ENCODE assay signal across 1 cellular context in genomic region chr2:17070711-17071110, GRCh38.
TF ChIP-seq lines count a peak whose summit lies in the region.

No MANE protein-coding gene starts in this region.

TF ChIP-seq in GM23338, 12 proteins besides CTCF, POLR2A, EP300 and RAD21:
- TF ChIP-seq ZNF462 (CRISPR knock-in tag; IDR thresholded peaks at IDR 0.05) (no peak), CREB1 (CRISPR knock-in tag; IDR thresholded peaks at IDR 0.05; ENCODE audit: low read depth) (no peak), JUNB (IDR thresholded peaks at IDR 0.05; ENCODE audit: unreplicated experiment) (no peak)
